18 cellular contexts compared by ENCODE assay signal in genomic region chr17:29836643-29837042, GRCh38.
DNase-seq lines count a peak whose midpoint lies in the region; ATAC-seq and TF ChIP-seq lines count a peak whose summit lies in the region.
"Had no signal": no experiment of that assay in that cellular context is flagged by ENCODE, and none has a peak within 500 bp of the region (broad histone marks: within the 10 kb centered on the region; RNA-seq: fewer than 3 reads in every experiment).

No MANE protein-coding gene starts in this region.

- H3K9me2 ChIP-seq in SU-DHL-6 (replicated peaks; ENCODE audit: insufficient read depth, low read length), result no peaks in the 10 kb centered on the region

- H3K9me3 ChIP-seq in A673 (ENCODE audit: low read depth, low read length, poor library complexity, severe bottlenecking) (no peaks in the 10 kb centered on the region), SU-DHL-6 (ENCODE audit: insufficient read depth, low read length) (no peaks in the 10 kb centered on the region)

- peaks cover 9% of the 10 kb centered on the region for H3K4me1 ChIP-seq in A673 (ENCODE audit: insufficient read depth, low read length, poor library complexity, severe bottlenecking)

- peaks cover 3% of the 10 kb centered on the region; the same call in 1 of the 2 replicates for H3F3A ChIP-seq in SU-DHL-6 (ENCODE audit: insufficient read depth)

- DNase-seq in A673 (ENCODE audit: low spot score) (peak; percentile 28), HCEC 1CT (peak; percentile 71), fibroblast of mammary gland (ENCODE audit: low read depth) (peak; percentile 66), NCI-H2029 (lab: John Stamatoyannopoulos, UW) (no peak), hepatic stellate cell (ENCODE audit: low spot score) (no peak), HK-2 (ENCODE audit: unreplicated experiment) (no peak)
- DNase-seq: ACHN; activated CD4-positive, alpha-beta memory T cell treated with anti-CD3 and anti-CD28 coated beads for 36 hours; activated naive CD8-positive, alpha-beta T cell treated with anti-CD3 and anti-CD28 coated beads for 36 hours; activated T-cell treated with anti-CD3 and anti-CD28 coated beads, Interleukin-2, amount 50 U/mL, for 24 hours; caudate nucleus; NCI-H446 treated with DMSO at 0.1 percent for 48 hours; stimulated activated naive B cell treated with anti-CD40 and anti-IgM and Interleukin-4, amounts not matched to agents 10 μg/mL and 1 μg/mL and 100 μg/mL, for 72 hours had no signal

- H3K4me3 ChIP-seq in A673 (ENCODE audit: low read depth, low read length, poor library complexity, severe bottlenecking), result no peak overlapping the region
- H3K4me3 ChIP-seq in SU-DHL-6 (ENCODE audit: insufficient read depth, low read length, poor library complexity, severe bottlenecking), result no peak overlapping the region
- no peak overlapping the region for H3K4me3 ChIP-seq in fibroblast of mammary gland (ENCODE audit: control insufficient read depth, low read depth, low read length)

- BruUV-seq in A673 (replicated peaks; lab: Mats Ljungman, UMichigan), result no TSS peak

- H3K27ac ChIP-seq in A673 (ENCODE audit: low read depth, low read length, poor library complexity, severe bottlenecking), result no peak overlapping the region
- H3K27ac ChIP-seq in SU-DHL-6 (ENCODE audit: low read depth, low read length), result peak overlapping the region; percentile 78
- H3K27ac ChIP-seq: KMS-11 had no signal

- no peak overlapping the region for H2AFZ ChIP-seq in SU-DHL-6 (ENCODE audit: low read depth, low read length, severe bottlenecking)

- ATAC-seq in HG03521 (IDR thresholded peaks at IDR 0.05; ENCODE audit: unreplicated experiment), result no peak
- ATAC-seq: PC-3; SK-N-SH treated with all-trans-retinoic acid at 6 μM for 48 hours; stimulated activated naive B cell treated with anti-CD40 and anti-IgM and Interleukin-4, amounts not matched to agents 10 μg/mL and 1 μg/mL and 100 μg/mL, for 72 hours had no signal

- CTCF ChIA-PET in A673 (lab: Charles Lee), result no interaction called here

- peak overlapping the region; percentile 39 for H3K9ac ChIP-seq in SU-DHL-6 (ENCODE audit: low read length)
- H3K9ac ChIP-seq: KMS-11 had no signal

- H3K36me3 ChIP-seq in A673 (ENCODE audit: insufficient read depth, low read length, poor library complexity, severe bottlenecking) (no peaks in the 10 kb centered on the region), SU-DHL-6 (ENCODE audit: low read length) (no peaks in the 10 kb centered on the region)

- peaks cover 8% of the 10 kb centered on the region; the same call in 1 of the 2 replicates for H3K79me2 ChIP-seq in SU-DHL-6 (ENCODE audit: insufficient read depth, low read length)

- POLR2A ChIA-PET in A673 (lab: Charles Lee; ENCODE audit: low non-redundant PET), result no interaction called here

- TF ChIP-seq CTCF in A673 (conservative IDR thresholded peaks at IDR 0.05; ENCODE audit: low read depth, low read length), result no peak
- TF ChIP-seq CTCF in SU-DHL-6 (IDR thresholded peaks at IDR 0.05; ENCODE audit: insufficient read depth, low read length, poor library complexity, severe bottlenecking), result no peak
- no peak for TF ChIP-seq CTCF in fibroblast of mammary gland (conservative IDR thresholded peaks at IDR 0.05; ENCODE audit: control insufficient read depth, insufficient read depth, low read depth, low read length)

- intact Hi-C loops in A673 (cut with micrococcal nuclease; ENCODE audit: unreplicated experiment), result no loop called here

- peak overlapping the region; percentile 64 for H3K4me2 ChIP-seq in SU-DHL-6 (ENCODE audit: low read depth, low read length, poor library complexity, severe bottlenecking)
- H3K4me2 ChIP-seq: KMS-11 had no signal

- H3K27me3 ChIP-seq in A673 (replicated peaks; ENCODE audit: insufficient read depth, low read depth, low read length, poor library complexity) (no peaks in the 10 kb centered on the region), SU-DHL-6 (ENCODE audit: low read length) (no peaks in the 10 kb centered on the region)

- no peaks in the 10 kb centered on the region for H4K20me1 ChIP-seq in SU-DHL-6 (ENCODE audit: low read depth, low read length)

Comparison
In these comparisons a context has a peak if more than half of its experiments do, and no peak if none do; other contexts are left out.
1. DNase-seq: peak in A673 (single experiment), HCEC 1CT (single experiment) and fibroblast of mammary gland (single experiment); none in NCI-H2029 (single experiment), hepatic stellate cell (single experiment) and HK-2 (single experiment).